Comparison of ENCODE assay signal across 15 cellular contexts in genomic region chr13:22062478-22063205, GRCh38.
DNase-seq lines count a peak whose midpoint lies in the region; ATAC-seq, FAIRE-seq and TF ChIP-seq lines count a peak whose summit lies in the region.
"Had no signal": no experiment of that assay in that cellular context is flagged by ENCODE, and none has a peak within 500 bp of the region (broad histone marks: within the 10 kb centered on the region; RNA-seq: fewer than 3 reads in every experiment).

No MANE protein-coding gene starts in this region.

- no peaks in the 10 kb centered on the region for H3K27me3 Mint-ChIP-seq in activated CD4-positive, alpha-beta T cell treated with anti-CD3 and anti-CD28 coated beads, Interleukin-2, amount 10 ng/mL, durations not matched to agents 24 days and 14 days

- H3K4me3 Mint-ChIP-seq in activated CD4-positive, alpha-beta T cell treated with anti-CD3 and anti-CD28 coated beads, Interleukin-2, amount 10 ng/mL, durations not matched to agents 24 days and 14 days = peak overlapping the region; percentile 74
- H3K4me3 Mint-ChIP-seq: neural crest cell had no signal

- TF ChIP-seq POLR2A in Peyer's patch (IDR thresholded peaks at IDR 0.05) (no peak), spleen (IDR thresholded peaks at IDR 0.05) (no peak)

- H3K4me3 ChIP-seq in Peyer's patch (no peak overlapping the region), bronchial epithelial cell (ENCODE audit: low read depth, low read length) (no peak overlapping the region), spleen (no peak overlapping the region)

- H3K9me3 Mint-ChIP-seq in activated CD4-positive, alpha-beta T cell treated with anti-CD3 and anti-CD28 coated beads, Interleukin-2, amount 10 ng/mL, durations not matched to agents 24 days and 14 days = peaks cover 8% of the 10 kb centered on the region
- H3K9me3 Mint-ChIP-seq: neural crest cell had no signal

- H3K27me3 ChIP-seq in Peyer's patch (no peaks in the 10 kb centered on the region), bronchial epithelial cell (ENCODE audit: control insufficient read depth, insufficient read depth, low read length) (no peaks in the 10 kb centered on the region), spleen (replicated peaks in 1 of 7) (no peaks in the 10 kb centered on the region)

- peak overlapping the region; percentile 86 for H3K27ac Mint-ChIP-seq in activated CD4-positive, alpha-beta T cell treated with anti-CD3 and anti-CD28 coated beads, Interleukin-2, amount 10 ng/mL, durations not matched to agents 24 days and 14 days

- peak overlapping the region in 3 of 4 donors; percentile 22 to 40 (median 40) for H3K27ac ChIP-seq in Peyer's patch
- H3K27ac ChIP-seq in spleen = peak overlapping the region; percentile 58 to 94 (median 80)

- WGBS in spleen, 5 donors = 66 to 73% (median 72%) methylated on average over 8 of the region's 8 CpGs

- no peak for ATAC-seq in left colon
- ATAC-seq in GM19395 (IDR thresholded peaks at IDR 0.05; ENCODE audit: unreplicated experiment) = no peak
- ATAC-seq: left lobe of liver had no signal

- peaks cover 9% of the 10 kb centered on the region for H3K36me3 Mint-ChIP-seq in activated CD4-positive, alpha-beta T cell treated with anti-CD3 and anti-CD28 coated beads, Interleukin-2, amount 10 ng/mL, durations not matched to agents 24 days and 14 days (ENCODE audit: low read depth)

- no peak for DNase-seq in activated CD4-positive, alpha-beta T cell treated with anti-CD3 and anti-CD28 coated beads, Interleukin-2, amount 10 ng/mL, durations not matched to agents 24 days and 14 days
- DNase-seq in activated CD4-positive, alpha-beta T cell treated with anti-CD3 and anti-CD28 coated beads for 1 hour = no peak
- DNase-seq in Peyer's patch (no peak), bronchial epithelial cell (ENCODE audit: low read depth) (peak; percentile 22), spleen (no peak), epidermal melanocyte (ENCODE audit: insufficient read length, low spot score) (no peak), left colon (no peak)
- DNase-seq: Calu3; NCI-H2081 treated with DMSO at 0.1 percent for 48 hours; NCI-H774; stimulated activated CD4-positive, alpha-beta T cell treated with anti-CD3 and anti-CD28 coated beads, Interleukin-2, amount 100 ng/mL, for 24 hours had no signal

- H3K9me3 ChIP-seq in Peyer's patch (no peaks in the 10 kb centered on the region), spleen (no peaks in the 10 kb centered on the region)

- TF ChIP-seq CTCF in Peyer's patch (IDR thresholded peaks at IDR 0.05) (no peak), bronchial epithelial cell (IDR thresholded peaks at IDR 0.05; ENCODE audit: insufficient read depth, low read length, severe bottlenecking) (no peak), spleen (IDR thresholded peaks at IDR 0.05 in 8 of 11, conservative IDR thresholded peaks at IDR 0.05 in 3 of 11) (no peak)

- H3K36me3 ChIP-seq in Peyer's patch = no peaks in the 10 kb centered on the region
- H3K36me3 ChIP-seq in bronchial epithelial cell (ENCODE audit: control insufficient read depth, insufficient read depth, low read length) = no peaks in the 10 kb centered on the region
- no peaks in the 10 kb centered on the region for H3K36me3 ChIP-seq in spleen

- H3K4me1 Mint-ChIP-seq in activated CD4-positive, alpha-beta T cell treated with anti-CD3 and anti-CD28 coated beads, Interleukin-2, amount 10 ng/mL, durations not matched to agents 24 days and 14 days = peaks cover 54% of the 10 kb centered on the region

- H3K4me1 ChIP-seq in Peyer's patch = peaks cover 0 to 6% (median 2%) of the 10 kb centered on the region in 4 donors
- peaks cover 0 to 47% (median 24%) of the 10 kb centered on the region in 6 donors for H3K4me1 ChIP-seq in spleen

- no peak for FAIRE-seq in bronchial epithelial cell (lab: Jason Lieb, UNC)
- FAIRE-seq: A204.1 had no signal

- intact Hi-C loops in activated CD4-positive, alpha-beta T cell treated with anti-CD3 and anti-CD28 coated beads, Interleukin-2, amount 10 ng/mL, durations not matched to agents 24 days and 14 days (cut with micrococcal nuclease) = loop anchor here (1.0 to 10.0 kb wide), 7 partner anchors 12 to 458 kb away; partner anchors contain the start of genes FGF9 and MICU2
- intact Hi-C loops in spleen (cut with DNase I; ENCODE audit: low total_unique reads) (no loop called here), left colon (cut with DNase I, micrococcal nuclease) (no loop called here)
